21 cellular contexts compared by ENCODE assay signal in genomic region chrX:39161856-39162255, GRCh38.
A peak's percentile ranks its signal among the peaks of the same experiment; 100 is the strongest.
DNase-seq lines count a peak whose midpoint lies in the region; ATAC-seq and TF ChIP-seq lines count a peak whose summit lies in the region.
"Had no signal": no experiment of that assay in that cellular context is flagged by ENCODE, and none has a peak within 500 bp of the region (broad histone marks: within the 10 kb centered on the region; RNA-seq: fewer than 3 reads in every experiment).

No MANE protein-coding gene starts in this region.

- H2AFZ ChIP-seq in hepatocyte: no peak overlapping the region

- H4K20me1 ChIP-seq in hepatocyte (ENCODE audit: insufficient read depth, poor library complexity, severe bottlenecking): no peaks in the 10 kb centered on the region
- H4K20me1 ChIP-seq: BLaER1 had no signal

- no peak for DNase-seq in activated CD8-positive, alpha-beta memory T cell treated with anti-CD3 and anti-CD28 coated beads, Interleukin-2, amount 10 ng/mL, durations not matched to agents 7 days and 5 days
- DNase-seq in activated CD8-positive, alpha-beta memory T cell treated with anti-CD3 and anti-CD28 coated beads, Interleukin-2, amount 50 U/mL, for 4 hours: no peak
- no peak for DNase-seq in hepatocyte (ENCODE audit: low spot score)
- no peak for DNase-seq in stimulated activated effector memory CD8-positive, alpha-beta T cell treated with anti-CD3 and anti-CD28 coated beads, Interleukin-12 subunit alpha, Interleukin-12 subunit beta, amount 100 ng/mL, for 72 hours (ENCODE audit: low spot score in 2 of 2)
- DNase-seq in NCI-H1417 treated with DMSO at 0.1 percent for 48 hours (lab: John Stamatoyannopoulos, UW): no peak
- DNase-seq in LoVo (ENCODE audit: low spot score): no peak
- no peak for DNase-seq in NCI-H2227 treated with DMSO at 0.1 percent for 48 hours (lab: John Stamatoyannopoulos, UW)
- DNase-seq: ACHN, activated gamma-delta T cell treated with Interleukin-2 at 50 U/mL for 16 hours, cortex of kidney, left cardiac atrium, MG63, NCI-H1436 treated with DMSO at 0.1 percent for 48 hours, sigmoid colon had no signal

- no peak overlapping the region for H3K9ac ChIP-seq in HUES6 (ENCODE audit: low read length)
- H3K9ac ChIP-seq: BLaER1 had no signal

- no peaks in the 10 kb centered on the region for H3K9me3 ChIP-seq in HUES6 (ENCODE audit: control insufficient read depth, insufficient read depth, low read depth, low read length)
- no peaks in the 10 kb centered on the region for H3K9me3 ChIP-seq in hepatocyte (ENCODE audit: low read depth)
- H3K9me3 ChIP-seq: BLaER1, MG63, sigmoid colon had no signal

- no peak for TF ChIP-seq CTCF in hepatocyte (IDR thresholded peaks at IDR 0.05; ENCODE audit: poor library complexity)

- H3K27me3 ChIP-seq in HUES6 (ENCODE audit: control insufficient read depth, insufficient read depth, low read length): peaks cover 52% of the 10 kb centered on the region
- H3K27me3 ChIP-seq in hepatocyte: no peaks in the 10 kb centered on the region
- H3K27me3 ChIP-seq: cardiac muscle cell, MG63, sigmoid colon had no signal

- no peaks in the 10 kb centered on the region for H3K9me2 ChIP-seq in hepatocyte (replicated peaks; ENCODE audit: insufficient read depth)

- H3K36me3 Mint-ChIP-seq in activated CD8-positive, alpha-beta memory T cell treated with anti-CD3 and anti-CD28 coated beads, Interleukin-2, amount 10 ng/mL, durations not matched to agents 7 days and 5 days: peaks cover 2% of the 10 kb centered on the region
- H3K36me3 Mint-ChIP-seq in stimulated activated effector memory CD8-positive, alpha-beta T cell treated with anti-CD3 and anti-CD28 coated beads, Interleukin-12 subunit alpha, Interleukin-12 subunit beta, amount 100 ng/mL, for 72 hours: no peaks in the 10 kb centered on the region
- H3K36me3 Mint-ChIP-seq: IgD-negative memory B cell, mesothelial cell of epicardium had no signal

- H3K79me2 ChIP-seq in hepatocyte: no peaks in the 10 kb centered on the region

- H3K4me3 ChIP-seq in HUES6 (ENCODE audit: low read depth, low read length) (peak overlapping the region; percentile 42), hepatocyte (no peak overlapping the region)
- H3K4me3 ChIP-seq: BLaER1, cardiac muscle cell, MG63 had no signal

- H3K4me1 Mint-ChIP-seq in activated CD8-positive, alpha-beta memory T cell treated with anti-CD3 and anti-CD28 coated beads, Interleukin-2, amount 10 ng/mL, durations not matched to agents 7 days and 5 days: peaks cover 50% of the 10 kb centered on the region
- peaks cover 29% of the 10 kb centered on the region for H3K4me1 Mint-ChIP-seq in stimulated activated effector memory CD8-positive, alpha-beta T cell treated with anti-CD3 and anti-CD28 coated beads, Interleukin-12 subunit alpha, Interleukin-12 subunit beta, amount 100 ng/mL, for 72 hours

- no peak for ATAC-seq in activated CD8-positive, alpha-beta memory T cell treated with anti-CD3 and anti-CD28 coated beads, Interleukin-2, amount 10 ng/mL, durations not matched to agents 7 days and 5 days
- ATAC-seq in stimulated activated effector memory CD8-positive, alpha-beta T cell treated with anti-CD3 and anti-CD28 coated beads, Interleukin-12 subunit alpha, Interleukin-12 subunit beta, amount 100 ng/mL, for 72 hours: no peak

- CTCF ChIA-PET in activated CD8-positive, alpha-beta memory T cell treated with anti-CD3 and anti-CD28 coated beads, Interleukin-2, amount 10 ng/mL, durations not matched to agents 7 days and 5 days (lab: Charles Lee): interaction anchor here (1.2 to 2.7 kb wide), 3 partner anchors 10 to 81 kb away, joined by 4 to 15 read pairs (median 4); no protein-coding TSS in a partner anchor

- H3K27ac ChIP-seq in HUES6 (ENCODE audit: low read depth, low read length): no peak overlapping the region
- H3K27ac ChIP-seq in hepatocyte: no peak overlapping the region
- H3K27ac ChIP-seq: BLaER1, cardiac muscle cell, HL-60, sigmoid colon had no signal

- H3K9me3 Mint-ChIP-seq in activated CD8-positive, alpha-beta memory T cell treated with anti-CD3 and anti-CD28 coated beads, Interleukin-2, amount 10 ng/mL, durations not matched to agents 7 days and 5 days (ENCODE audit: low read depth): no peaks in the 10 kb centered on the region
- H3K9me3 Mint-ChIP-seq in stimulated activated effector memory CD8-positive, alpha-beta T cell treated with anti-CD3 and anti-CD28 coated beads, Interleukin-12 subunit alpha, Interleukin-12 subunit beta, amount 100 ng/mL, for 72 hours: no peaks in the 10 kb centered on the region
- H3K9me3 Mint-ChIP-seq: IgD-negative memory B cell had no signal

- peak overlapping the region; percentile 24 for H3K27ac Mint-ChIP-seq in activated CD8-positive, alpha-beta memory T cell treated with anti-CD3 and anti-CD28 coated beads, Interleukin-2, amount 10 ng/mL, durations not matched to agents 7 days and 5 days
- H3K27ac Mint-ChIP-seq in stimulated activated effector memory CD8-positive, alpha-beta T cell treated with anti-CD3 and anti-CD28 coated beads, Interleukin-12 subunit alpha, Interleukin-12 subunit beta, amount 100 ng/mL, for 72 hours: no peak overlapping the region
- H3K27ac Mint-ChIP-seq: IgD-negative memory B cell, mesothelial cell of epicardium had no signal

- H3K4me1 ChIP-seq in HUES6 (ENCODE audit: control insufficient read depth, insufficient read depth, low read length): peaks cover 11% of the 10 kb centered on the region; the same call in 1 of the 2 replicates
- no peaks in the 10 kb centered on the region for H3K4me1 ChIP-seq in hepatocyte (ENCODE audit: insufficient read depth)
- H3K4me1 ChIP-seq: BLaER1 had no signal

- H3K4me2 ChIP-seq in hepatocyte: peak overlapping the region; percentile 67
- H3K4me2 ChIP-seq: BLaER1 had no signal

- H3K36me3 ChIP-seq in HUES6 (ENCODE audit: control insufficient read depth, insufficient read depth, low read length) (no peaks in the 10 kb centered on the region), hepatocyte (replicated peaks; ENCODE audit: insufficient read depth, low read depth) (no peaks in the 10 kb centered on the region)
- H3K36me3 ChIP-seq: BLaER1, cardiac muscle cell, MG63, sigmoid colon had no signal

- peaks cover 10% of the 10 kb centered on the region for H3K27me3 Mint-ChIP-seq in activated CD8-positive, alpha-beta memory T cell treated with anti-CD3 and anti-CD28 coated beads, Interleukin-2, amount 10 ng/mL, durations not matched to agents 7 days and 5 days

- H3K4me3 Mint-ChIP-seq in activated CD8-positive, alpha-beta memory T cell treated with anti-CD3 and anti-CD28 coated beads, Interleukin-2, amount 10 ng/mL, durations not matched to agents 7 days and 5 days: peak overlapping the region; percentile 30
- peak overlapping the region; percentile 12 for H3K4me3 Mint-ChIP-seq in stimulated activated effector memory CD8-positive, alpha-beta T cell treated with anti-CD3 and anti-CD28 coated beads, Interleukin-12 subunit alpha, Interleukin-12 subunit beta, amount 100 ng/mL, for 72 hours
- H3K4me3 Mint-ChIP-seq: mesothelial cell of epicardium, neural crest cell had no signal
